12 cellular contexts compared by ENCODE assay signal in the genomic region with DNA sequence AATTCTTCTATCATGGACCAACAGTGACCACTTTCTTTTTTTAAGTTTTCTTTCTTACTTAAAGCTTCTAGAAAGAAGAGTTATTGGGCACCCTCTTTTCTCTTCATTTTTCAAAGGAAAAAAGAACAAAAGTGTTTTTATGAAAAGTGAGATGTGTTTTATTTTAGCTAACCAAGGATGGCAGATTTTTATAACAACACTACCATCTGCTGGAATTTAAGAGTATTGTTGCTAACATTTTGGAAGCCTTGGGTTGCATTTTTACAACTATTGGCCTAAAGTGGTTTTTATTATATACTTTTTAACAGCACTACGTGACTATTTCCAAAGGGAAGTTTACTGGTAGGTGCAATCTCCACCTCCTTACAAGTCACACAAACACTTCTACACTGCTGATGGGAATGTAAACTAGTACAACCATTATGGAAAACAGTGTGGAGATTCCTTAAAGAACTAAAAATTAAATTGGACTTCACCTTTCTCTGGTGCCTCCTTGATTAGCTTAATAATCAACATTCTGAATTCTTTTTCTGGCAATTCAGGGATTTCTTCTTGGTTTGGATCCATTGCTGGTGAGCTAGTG.
DNase-seq lines count a peak whose midpoint lies in the region; ATAC-seq, FAIRE-seq and TF ChIP-seq lines count a peak whose summit lies in the region.
"Had no signal": no experiment of that assay in that cellular context is flagged by ENCODE, and none has a peak within 500 bp of the region (broad histone marks: within the 10 kb centered on the region; RNA-seq: fewer than 3 reads in every experiment).

No MANE protein-coding gene starts in this region.

- no peaks in the 10 kb centered on the region for H4K20me1 ChIP-seq in OCI-LY3 (ENCODE audit: insufficient read depth, low read length)

- FAIRE-seq in A204.1 (lab: Jason Lieb, UNC) = peak; percentile 80
- FAIRE-seq: keratinocyte had no signal

- no peaks in the 10 kb centered on the region for H3K4me1 ChIP-seq in OCI-LY3 (ENCODE audit: low read length)

- H2AFZ ChIP-seq in OCI-LY3 (ENCODE audit: low read depth, low read length) = no peak overlapping the region

- H3K36me3 ChIP-seq in OCI-LY3 (replicated peaks; ENCODE audit: low read depth, low read length) = no peaks in the 10 kb centered on the region

- H3K4me2 ChIP-seq in OCI-LY3 (ENCODE audit: low read length) = no peak overlapping the region

- no peak overlapping the region for H3K4me3 ChIP-seq in OCI-LY3 (ENCODE audit: low read length)
- H3K4me3 ChIP-seq: skin epidermis had no signal

- no peak overlapping the region for H3K27ac ChIP-seq in OCI-LY3 (ENCODE audit: low read length)
- H3K27ac ChIP-seq: skin epidermis had no signal

- H3K9me3 ChIP-seq in OCI-LY3 (ENCODE audit: insufficient read depth, low read length) = no peaks in the 10 kb centered on the region

- peak; percentile 31 for TF ChIP-seq CTCF in GM12873 (IDR thresholded peaks at IDR 0.05; ENCODE audit: insufficient read depth, low read depth, low read length, missing control alignments)
- TF ChIP-seq CTCF in OCI-LY3 (IDR thresholded peaks at IDR 0.05; ENCODE audit: low read depth, low read length) = peak; percentile 73

- H3K79me2 ChIP-seq in OCI-LY3 (ENCODE audit: low read length) = no peaks in the 10 kb centered on the region

- peak; percentile 56 for DNase-seq in fibroblast of peridontal ligament (ENCODE audit: extremely low read depth)
- no peak for DNase-seq in activated CD8-positive, alpha-beta memory T cell treated with anti-CD3 and anti-CD28 coated beads for 24 hours
- no peak for DNase-seq in DMS79 treated with DMSO at 0.1 percent for 48 hours (lab: John Stamatoyannopoulos, UW)
- no peak for DNase-seq in nucleus accumbens (lab: John Stamatoyannopoulos, UW)
- DNase-seq: activated CD4-positive, alpha-beta memory T cell treated with anti-CD3 and anti-CD28 coated beads for 36 hours; cerebellar nuclear complex had no signal

- no peak for ATAC-seq in HG03045 (IDR thresholded peaks at IDR 0.05; ENCODE audit: unreplicated experiment)

- H3K9ac ChIP-seq in OCI-LY3 (ENCODE audit: low read length) = no peak overlapping the region

- no peaks in the 10 kb centered on the region for H3K27me3 ChIP-seq in OCI-LY3 (ENCODE audit: low read depth, low read length)
